ENCODE assay signal across 8 cellular contexts in the genomic region with DNA sequence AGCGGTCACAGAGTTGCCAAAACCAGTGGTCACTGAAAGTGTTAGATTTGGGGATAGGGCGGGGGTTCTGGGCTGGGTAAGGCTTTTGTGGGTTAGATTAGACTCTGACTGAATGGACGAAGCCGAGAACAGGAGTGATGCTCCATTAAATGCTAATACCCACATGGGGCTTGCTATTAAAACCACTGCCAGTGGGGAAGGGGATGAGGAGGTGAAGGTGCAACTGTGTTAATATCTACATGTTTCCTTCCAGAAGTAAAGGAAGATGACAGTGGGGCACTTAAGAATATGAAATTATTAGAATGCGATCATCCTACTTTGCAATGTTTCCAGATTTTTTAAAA. TPM values are rescaled to one million over a fixed set of nuclear protein-coding genes. Genes with fewer than 3 reads are reported as not detected.
DNase-seq lines count a peak whose midpoint lies in the region; ATAC-seq, FAIRE-seq and TF ChIP-seq lines count a peak whose summit lies in the region.

No MANE protein-coding gene starts in this region.

- peaks cover 39% of the 10 kb centered on the region for H3K9me3 Mint-ChIP-seq in activated T-cell treated with anti-CD3 and anti-CD28 coated beads, Interleukin-2, amount 50 U/mL, for 4 hours
- H3K9me3 Mint-ChIP-seq in astrocyte (ENCODE audit: unreplicated experiment) = peaks cover 32% of the 10 kb centered on the region

- peak overlapping the region; percentile 92 for H3K4me3 Mint-ChIP-seq in activated T-cell treated with anti-CD3 and anti-CD28 coated beads, Interleukin-2, amount 50 U/mL, for 4 hours
- peak overlapping the region; percentile 99 for H3K4me3 Mint-ChIP-seq in astrocyte (ENCODE audit: unreplicated experiment)

- peaks cover 25% of the 10 kb centered on the region for H3K79me2 ChIP-seq in astrocyte (ENCODE audit: insufficient read depth, low read length)

- H3K27ac ChIP-seq in astrocyte (ENCODE audit: low read depth, low read length) (peak overlapping the region; percentile 96), thymus (ENCODE audit: low read depth) (peak overlapping the region; percentile 95)

- peaks cover 24% of the 10 kb centered on the region for H3K9me3 ChIP-seq in astrocyte (ENCODE audit: insufficient read depth, low read depth, low read length)
- peaks cover 10% of the 10 kb centered on the region for H3K9me3 ChIP-seq in thymus (ENCODE audit: control insufficient read depth)

- no peaks in the 10 kb centered on the region for H3K27me3 Mint-ChIP-seq in activated T-cell treated with anti-CD3 and anti-CD28 coated beads, Interleukin-2, amount 50 U/mL, for 4 hours (ENCODE audit: low read depth)
- H3K27me3 Mint-ChIP-seq in astrocyte (ENCODE audit: low read depth, unreplicated experiment) = no peaks in the 10 kb centered on the region

- peaks cover 24% of the 10 kb centered on the region for H3K36me3 ChIP-seq in astrocyte (ENCODE audit: insufficient read depth, low read length)
- peaks cover 13% of the 10 kb centered on the region for H3K36me3 ChIP-seq in thymus (ENCODE audit: control insufficient read depth, insufficient read depth)

- 21% methylated on average over 5 of the region's 5 CpGs for WGBS in thymus

- H3K4me1 Mint-ChIP-seq in activated T-cell treated with anti-CD3 and anti-CD28 coated beads, Interleukin-2, amount 50 U/mL, for 4 hours (ENCODE audit: low read depth) = peaks cover 25% of the 10 kb centered on the region
- H3K4me1 Mint-ChIP-seq in astrocyte (ENCODE audit: low read depth, unreplicated experiment) = peaks cover 13% of the 10 kb centered on the region

- H3K36me3 Mint-ChIP-seq in activated T-cell treated with anti-CD3 and anti-CD28 coated beads, Interleukin-2, amount 50 U/mL, for 4 hours (ENCODE audit: insufficient read depth) = peaks cover 44% of the 10 kb centered on the region
- H3K36me3 Mint-ChIP-seq in astrocyte (ENCODE audit: low read depth, unreplicated experiment) = peaks cover 45% of the 10 kb centered on the region

- TF ChIP-seq CTCF in astrocyte (IDR thresholded peaks at IDR 0.05; ENCODE audit: insufficient read depth, low read depth, low read length) = no peak

- FAIRE-seq in astrocyte (lab: Jason Lieb, UNC) = no peak

- H3K27ac Mint-ChIP-seq in astrocyte (ENCODE audit: unreplicated experiment) = peak overlapping the region; percentile 97

- no peaks in the 10 kb centered on the region for H4K20me1 ChIP-seq in astrocyte (ENCODE audit: insufficient read depth, low read length)

- H3K27me3 ChIP-seq in astrocyte (ENCODE audit: insufficient read depth, low read length) = no peaks in the 10 kb centered on the region
- no peaks in the 10 kb centered on the region for H3K27me3 ChIP-seq in thymus (ENCODE audit: control insufficient read depth, insufficient read depth)

- intact Hi-C loops in left colon (cut with DNase I, micrococcal nuclease) = no loop called here

- ATAC-seq in activated T-cell treated with anti-CD3 and anti-CD28 coated beads, Interleukin-2, amount 50 U/mL, for 4 hours = peak; percentile 15 to 18
- peak; percentile 18 for ATAC-seq in HG03460 (IDR thresholded peaks at IDR 0.05; ENCODE audit: unreplicated experiment)
- ATAC-seq in left colon = peak; percentile 16
- ATAC-seq in HG02610 (IDR thresholded peaks at IDR 0.05; ENCODE audit: unreplicated experiment) = no peak

- H3K4me3 ChIP-seq in astrocyte (ENCODE audit: insufficient read depth, low read depth, low read length) (peak overlapping the region; percentile 93), thymus (ENCODE audit: low read length) (peak overlapping the region; percentile 95)

- H3K4me2 ChIP-seq in astrocyte (ENCODE audit: low read length) = peak overlapping the region; percentile 87

- no peaks in the 10 kb centered on the region for H3K4me1 ChIP-seq in astrocyte (ENCODE audit: insufficient read depth, low read length)
- H3K4me1 ChIP-seq in thymus (ENCODE audit: control insufficient read depth, insufficient read depth, low read length) = peaks cover 5% of the 10 kb centered on the region

- peak overlapping the region; percentile 98 for H2AFZ ChIP-seq in astrocyte (ENCODE audit: low read depth, low read length)

- H3K9ac ChIP-seq in astrocyte (ENCODE audit: low read length) = peak overlapping the region; percentile 96

- no peak for DNase-seq in activated T-cell treated with anti-CD3 and anti-CD28 coated beads, Interleukin-2, amount 50 U/mL, for 4 hours
- DNase-seq in activated T-cell treated with anti-CD3 and anti-CD28 coated beads, Interleukin-2, amount 50 U/mL, for 1 hour = no peak
- no peak for DNase-seq in astrocyte (ENCODE audit: low read depth)
- DNase-seq in left colon = no peak
- no peak for DNase-seq in NCI-H187 treated with DMSO at 0.1 percent for 48 hours (lab: John Stamatoyannopoulos, UW)

RNA-seq across cellular contexts. Expression of a gene that starts 0.6 kb away (rescaled TPM):
- 10 to 100 TPM; 10.5 to 12.3 (median 11.2) TPM for total RNA-seq in activated T-cell treated with anti-CD3 and anti-CD28 coated beads, Interleukin-2, amount 50 U/mL, for 4 hours
- total RNA-seq in astrocyte = 9.9 and 11.4 TPM in 2 replicates
- total RNA-seq in left colon = 1 to 10 TPM; 3.7 to 3.9 TPM
- polyA plus RNA-seq in thymus = 5.7 TPM

RNA-seq across cellular contexts. Expression of a gene that starts 19.9 kb away (rescaled TPM):
- 1 to 10 TPM; 9.1 to 9.8 (median 9.4) TPM for total RNA-seq in activated T-cell treated with anti-CD3 and anti-CD28 coated beads, Interleukin-2, amount 50 U/mL, for 4 hours
- total RNA-seq in astrocyte = 17.7 and 22.9 TPM in 2 replicates
- total RNA-seq in left colon = 1 to 10 TPM; 8.4 to 9.6 TPM
- polyA plus RNA-seq in thymus = 16.2 TPM

RNA-seq across cellular contexts. Expression of a gene that starts 20.7 kb away (rescaled TPM):
- 1 to 10 TPM; 3.7 to 4.5 (median 4.2) TPM for total RNA-seq in activated T-cell treated with anti-CD3 and anti-CD28 coated beads, Interleukin-2, amount 50 U/mL, for 4 hours
- 4.7 and 5.8 TPM in 2 replicates for total RNA-seq in astrocyte
- 1 to 10 TPM; 6.3 to 8.5 TPM for total RNA-seq in left colon
- 5.3 TPM for polyA plus RNA-seq in thymus

RNA-seq across cellular contexts. Expression of a gene that starts 42.1 kb away (rescaled TPM):
- total RNA-seq in activated T-cell treated with anti-CD3 and anti-CD28 coated beads, Interleukin-2, amount 50 U/mL, for 4 hours = 1 to 10 TPM; 6.9 to 7.2 (median 7.1) TPM
- total RNA-seq in astrocyte (8.6 and 9.5 TPM in 2 replicates), left colon (10 to 100 TPM; 11.6 to 14.6 TPM)
- 10.0 TPM for polyA plus RNA-seq in thymus
